In the genomic region with DNA sequence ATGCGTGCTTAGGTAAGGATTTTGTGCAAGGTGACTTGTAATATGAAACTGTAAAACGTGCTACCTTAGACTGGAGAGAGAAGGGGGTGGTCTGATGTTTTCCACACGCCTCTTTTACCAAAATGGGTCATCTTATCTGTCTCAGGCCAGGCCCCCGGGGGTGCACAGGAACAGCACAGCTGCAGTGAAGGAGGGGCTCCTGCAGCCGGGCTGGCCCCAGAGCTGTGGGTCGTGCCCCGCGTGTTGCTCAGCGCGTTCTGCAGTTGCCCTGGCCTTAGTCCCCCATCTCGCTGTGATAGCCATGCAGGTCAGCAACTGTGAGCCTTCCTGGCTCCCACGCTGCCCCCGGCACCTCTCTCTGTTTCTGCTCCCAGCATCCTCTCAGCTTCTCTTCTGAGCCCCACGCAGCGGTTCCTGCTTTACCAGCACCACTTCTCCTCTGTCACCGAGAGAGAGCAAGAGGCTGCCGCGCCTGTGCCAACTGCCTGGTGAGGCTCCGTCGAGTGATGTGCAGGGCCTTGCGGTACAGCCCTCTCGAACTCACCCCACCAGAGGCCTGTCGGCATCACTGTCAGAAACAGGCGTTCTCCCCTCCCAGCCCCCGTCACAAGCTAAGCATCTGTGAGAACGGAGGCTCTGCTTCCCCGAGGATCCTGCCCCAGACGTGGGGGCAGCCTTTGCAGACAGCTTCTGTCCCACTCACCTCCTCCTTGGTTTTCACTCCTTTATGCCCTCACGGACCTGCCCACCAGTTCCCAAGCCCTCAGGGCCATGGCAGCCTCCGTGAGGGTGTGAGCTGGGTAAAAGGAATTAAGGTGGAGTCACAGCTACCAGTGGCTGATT, we compare ENCODE assay signal across 1 cellular context.
TF ChIP-seq lines count a peak whose summit lies in the region.

No MANE protein-coding gene starts in this region.

TF ChIP-seq in K562, 482 proteins besides CTCF, POLR2A, EP300 and RAD21:
- no peak for TF ChIP-seq ETV5 (CRISPR knock-in tag; IDR thresholded peaks at IDR 0.05; ENCODE audit: low read depth)
- TF ChIP-seq ZBTB12 (CRISPR knock-in tag; IDR thresholded peaks at IDR 0.05): no peak
- TF ChIP-seq POLR2B (IDR thresholded peaks at IDR 0.05; ENCODE audit: low read depth, partially characterized antibody): no peak
- TF ChIP-seq CBFA2T3 (IDR thresholded peaks at IDR 0.05): peak; percentile 51
- no peak for TF ChIP-seq ARID2 (IDR thresholded peaks at IDR 0.05)
- peak; percentile 30; the same call in 1 of the 2 replicates for TF ChIP-seq CBFA2T2 (conservative IDR thresholded peaks at IDR 0.05)
